In the genomic region with DNA sequence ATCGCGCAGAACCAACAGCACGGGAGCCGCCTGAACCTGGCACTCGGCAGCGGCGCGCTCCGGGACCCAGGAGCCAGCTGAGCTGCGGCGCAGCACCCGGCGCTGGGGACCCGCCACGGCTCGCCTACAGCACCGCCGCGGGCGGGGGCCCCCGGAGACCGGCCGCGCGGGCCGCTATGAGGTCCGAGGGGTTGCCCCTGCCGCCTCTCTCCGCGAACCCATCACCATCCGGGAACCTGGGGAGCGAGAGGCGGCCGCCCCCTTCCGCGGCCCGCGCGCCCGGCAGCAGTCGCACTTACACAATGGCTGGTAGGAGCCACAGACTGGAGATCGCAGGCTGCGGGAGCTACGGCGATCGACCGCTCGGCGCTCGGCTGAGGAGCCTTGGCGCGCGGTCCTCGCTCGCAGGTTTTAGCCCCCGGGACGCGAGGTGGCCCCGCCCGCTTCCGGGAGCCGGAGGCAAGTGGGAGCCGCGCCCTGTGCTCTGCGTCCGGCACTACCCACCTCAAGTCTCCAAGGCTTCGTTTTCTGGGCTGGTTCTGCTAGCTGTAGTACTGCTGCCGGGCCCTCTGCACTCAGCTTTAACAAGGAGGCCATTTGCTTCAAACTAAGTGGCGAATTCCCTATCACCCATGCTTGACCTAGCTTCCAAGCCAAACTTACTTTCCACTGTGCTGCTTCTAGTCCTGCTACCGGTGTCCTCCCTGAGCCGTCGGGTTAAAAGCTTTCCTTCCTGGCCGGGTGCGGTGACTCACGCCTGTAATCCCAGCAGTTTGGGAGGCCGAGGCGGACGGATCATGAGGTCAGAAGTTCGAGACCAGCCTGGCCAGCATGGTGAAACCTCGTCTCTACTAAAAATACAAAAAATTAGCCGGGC, we compare ENCODE assay signal across 2 cellular contexts.
TF ChIP-seq lines count a peak whose summit lies in the region.

A gene (minus strand): TSS at position 386 of the 877 bp plus-strand sequence. CDS start 451 bp downstream, outside the sequence.

TF ChIP-seq in HCT116, 20 proteins besides CTCF, POLR2A, EP300 and RAD21 (continued from another document):
- TF ChIP-seq ELF1 (IDR thresholded peaks at IDR 0.05; ENCODE audit: borderline replicate concordance, low read depth) = peak; percentile 75
- TF ChIP-seq, protein P1, sequence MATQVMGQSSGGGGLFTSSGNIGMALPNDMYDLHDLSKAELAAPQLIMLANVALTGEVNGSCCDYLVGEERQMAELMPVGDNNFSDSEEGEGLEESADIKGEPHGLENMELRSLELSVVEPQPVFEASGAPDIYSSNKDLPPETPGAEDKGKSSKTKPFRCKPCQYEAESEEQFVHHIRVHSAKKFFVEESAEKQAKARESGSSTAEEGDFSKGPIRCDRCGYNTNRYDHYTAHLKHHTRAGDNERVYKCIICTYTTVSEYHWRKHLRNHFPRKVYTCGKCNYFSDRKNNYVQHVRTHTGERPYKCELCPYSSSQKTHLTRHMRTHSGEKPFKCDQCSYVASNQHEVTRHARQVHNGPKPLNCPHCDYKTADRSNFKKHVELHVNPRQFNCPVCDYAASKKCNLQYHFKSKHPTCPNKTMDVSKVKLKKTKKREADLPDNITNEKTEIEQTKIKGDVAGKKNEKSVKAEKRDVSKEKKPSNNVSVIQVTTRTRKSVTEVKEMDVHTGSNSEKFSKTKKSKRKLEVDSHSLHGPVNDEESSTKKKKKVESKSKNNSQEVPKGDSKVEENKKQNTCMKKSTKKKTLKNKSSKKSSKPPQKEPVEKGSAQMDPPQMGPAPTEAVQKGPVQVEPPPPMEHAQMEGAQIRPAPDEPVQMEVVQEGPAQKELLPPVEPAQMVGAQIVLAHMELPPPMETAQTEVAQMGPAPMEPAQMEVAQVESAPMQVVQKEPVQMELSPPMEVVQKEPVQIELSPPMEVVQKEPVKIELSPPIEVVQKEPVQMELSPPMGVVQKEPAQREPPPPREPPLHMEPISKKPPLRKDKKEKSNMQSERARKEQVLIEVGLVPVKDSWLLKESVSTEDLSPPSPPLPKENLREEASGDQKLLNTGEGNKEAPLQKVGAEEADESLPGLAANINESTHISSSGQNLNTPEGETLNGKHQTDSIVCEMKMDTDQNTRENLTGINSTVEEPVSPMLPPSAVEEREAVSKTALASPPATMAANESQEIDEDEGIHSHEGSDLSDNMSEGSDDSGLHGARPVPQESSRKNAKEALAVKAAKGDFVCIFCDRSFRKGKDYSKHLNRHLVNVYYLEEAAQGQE (IDR thresholded peaks at IDR 0.05; ENCODE audit: low read depth) = no peak
- TF ChIP-seq SRF (IDR thresholded peaks at IDR 0.05; ENCODE audit: low read depth) = peak; percentile 95
- peak; percentile 60 for TF ChIP-seq JUND (IDR thresholded peaks at IDR 0.05)
- peak; percentile 83 for TF ChIP-seq YY1 (IDR thresholded peaks at IDR 0.05; ENCODE audit: extremely low read depth, insufficient replicate concordance, low read depth, low read length)
- TF ChIP-seq ZFX (IDR thresholded peaks at IDR 0.05) = peak; percentile 54; the same call in 1 of the 2 replicates
- peak; percentile 93 for TF ChIP-seq POLR2AphosphoS5 (IDR thresholded peaks at IDR 0.05; ENCODE audit: low read depth, low read length)
- no peak for TF ChIP-seq CEBPB (IDR thresholded peaks at IDR 0.05; ENCODE audit: low read depth)
- TF ChIP-seq, protein P2, sequence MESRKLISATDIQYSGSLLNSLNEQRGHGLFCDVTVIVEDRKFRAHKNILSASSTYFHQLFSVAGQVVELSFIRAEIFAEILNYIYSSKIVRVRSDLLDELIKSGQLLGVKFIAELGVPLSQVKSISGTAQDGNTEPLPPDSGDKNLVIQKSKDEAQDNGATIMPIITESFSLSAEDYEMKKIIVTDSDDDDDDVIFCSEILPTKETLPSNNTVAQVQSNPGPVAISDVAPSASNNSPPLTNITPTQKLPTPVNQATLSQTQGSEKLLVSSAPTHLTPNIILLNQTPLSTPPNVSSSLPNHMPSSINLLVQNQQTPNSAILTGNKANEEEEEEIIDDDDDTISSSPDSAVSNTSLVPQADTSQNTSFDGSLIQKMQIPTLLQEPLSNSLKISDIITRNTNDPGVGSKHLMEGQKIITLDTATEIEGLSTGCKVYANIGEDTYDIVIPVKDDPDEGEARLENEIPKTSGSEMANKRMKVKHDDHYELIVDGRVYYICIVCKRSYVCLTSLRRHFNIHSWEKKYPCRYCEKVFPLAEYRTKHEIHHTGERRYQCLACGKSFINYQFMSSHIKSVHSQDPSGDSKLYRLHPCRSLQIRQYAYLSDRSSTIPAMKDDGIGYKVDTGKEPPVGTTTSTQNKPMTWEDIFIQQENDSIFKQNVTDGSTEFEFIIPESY (IDR thresholded peaks at IDR 0.05; ENCODE audit: extremely low read depth, insufficient replicate concordance, low read length) = peak; percentile 70
TF ChIP-seq in HCT116: peak in this region for 14.

TF ChIP-seq in SK-N-SH, 30 proteins besides CTCF, POLR2A, EP300 and RAD21 (continued from another document):
- TF ChIP-seq ELF1 (IDR thresholded peaks at IDR 0.05) = peak; percentile 85
- 0 out of 2 replicates have a peak, but pooled peaks have one; percentile 7 for TF ChIP-seq NRF1 (IDR thresholded peaks at IDR 0.05; ENCODE audit: low read depth, low read length)
- TF ChIP-seq TCF12 (IDR thresholded peaks at IDR 0.05) = peak; percentile 21; the same call in 1 of the 2 replicates
- no peak for TF ChIP-seq TEAD4 (IDR thresholded peaks at IDR 0.05; ENCODE audit: borderline replicate concordance, insufficient read depth)
- no peak for TF ChIP-seq RFX5 (IDR thresholded peaks at IDR 0.05; ENCODE audit: low read length)
- TF ChIP-seq FOSL2 (IDR thresholded peaks at IDR 0.05; ENCODE audit: borderline replicate concordance, low read depth) = peak; percentile 26; the same call in 1 of the 2 replicates
- peak; percentile 84 for TF ChIP-seq TAF1 (IDR thresholded peaks at IDR 0.05; ENCODE audit: borderline replicate concordance, low read depth, low read length)
- no peak for TF ChIP-seq FOXJ3 (CRISPR knock-in tag; IDR thresholded peaks at IDR 0.05)
- TF ChIP-seq MEF2A (IDR thresholded peaks at IDR 0.05; ENCODE audit: borderline replicate concordance, low read depth) = no peak; the same call in 1 of the 2 replicates
- TF ChIP-seq, protein P3, sequence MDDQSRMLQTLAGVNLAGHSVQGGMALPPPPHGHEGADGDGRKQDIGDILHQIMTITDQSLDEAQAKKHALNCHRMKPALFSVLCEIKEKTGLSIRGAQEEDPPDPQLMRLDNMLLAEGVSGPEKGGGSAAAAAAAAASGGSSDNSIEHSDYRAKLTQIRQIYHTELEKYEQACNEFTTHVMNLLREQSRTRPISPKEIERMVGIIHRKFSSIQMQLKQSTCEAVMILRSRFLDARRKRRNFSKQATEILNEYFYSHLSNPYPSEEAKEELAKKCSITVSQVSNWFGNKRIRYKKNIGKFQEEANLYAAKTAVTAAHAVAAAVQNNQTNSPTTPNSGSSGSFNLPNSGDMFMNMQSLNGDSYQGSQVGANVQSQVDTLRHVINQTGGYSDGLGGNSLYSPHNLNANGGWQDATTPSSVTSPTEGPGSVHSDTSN (IDR thresholded peaks at IDR 0.05) = 0 out of 2 replicates have a peak, but pooled peaks have one; percentile 28
- peak; percentile 86; the same call in 1 of the 2 replicates for TF ChIP-seq SIN3A (IDR thresholded peaks at IDR 0.05; ENCODE audit: borderline replicate concordance, low read depth, low read length)
- TF ChIP-seq POLR2AphosphoS5 (IDR thresholded peaks at IDR 0.05; ENCODE audit: low read depth, low read length) = peak; percentile 81
- no peak; the same call in 1 of the 2 replicates for TF ChIP-seq SMC3 (IDR thresholded peaks at IDR 0.05; ENCODE audit: low read depth, low read length)
- peak; percentile 72 for TF ChIP-seq RCOR1 (IDR thresholded peaks at IDR 0.05; ENCODE audit: low read length)
- peak; percentile 88 for TF ChIP-seq CHD2 (IDR thresholded peaks at IDR 0.05; ENCODE audit: low read length, partially characterized antibody)
- TF ChIP-seq MXI1 (IDR thresholded peaks at IDR 0.05; ENCODE audit: low read depth, low read length) = peak; percentile 11; the same call in 1 of the 2 replicates
- TF ChIP-seq, protein P4, sequence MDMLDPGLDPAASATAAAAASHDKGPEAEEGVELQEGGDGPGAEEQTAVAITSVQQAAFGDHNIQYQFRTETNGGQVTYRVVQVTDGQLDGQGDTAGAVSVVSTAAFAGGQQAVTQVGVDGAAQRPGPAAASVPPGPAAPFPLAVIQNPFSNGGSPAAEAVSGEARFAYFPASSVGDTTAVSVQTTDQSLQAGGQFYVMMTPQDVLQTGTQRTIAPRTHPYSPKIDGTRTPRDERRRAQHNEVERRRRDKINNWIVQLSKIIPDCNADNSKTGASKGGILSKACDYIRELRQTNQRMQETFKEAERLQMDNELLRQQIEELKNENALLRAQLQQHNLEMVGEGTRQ (IDR thresholded peaks at IDR 0.05; ENCODE audit: borderline replicate concordance, low read depth, low read length) = peak; percentile 12; the same call in 1 of the 2 replicates
